ENCODE assay signal across 1 cellular context in the genomic region with DNA sequence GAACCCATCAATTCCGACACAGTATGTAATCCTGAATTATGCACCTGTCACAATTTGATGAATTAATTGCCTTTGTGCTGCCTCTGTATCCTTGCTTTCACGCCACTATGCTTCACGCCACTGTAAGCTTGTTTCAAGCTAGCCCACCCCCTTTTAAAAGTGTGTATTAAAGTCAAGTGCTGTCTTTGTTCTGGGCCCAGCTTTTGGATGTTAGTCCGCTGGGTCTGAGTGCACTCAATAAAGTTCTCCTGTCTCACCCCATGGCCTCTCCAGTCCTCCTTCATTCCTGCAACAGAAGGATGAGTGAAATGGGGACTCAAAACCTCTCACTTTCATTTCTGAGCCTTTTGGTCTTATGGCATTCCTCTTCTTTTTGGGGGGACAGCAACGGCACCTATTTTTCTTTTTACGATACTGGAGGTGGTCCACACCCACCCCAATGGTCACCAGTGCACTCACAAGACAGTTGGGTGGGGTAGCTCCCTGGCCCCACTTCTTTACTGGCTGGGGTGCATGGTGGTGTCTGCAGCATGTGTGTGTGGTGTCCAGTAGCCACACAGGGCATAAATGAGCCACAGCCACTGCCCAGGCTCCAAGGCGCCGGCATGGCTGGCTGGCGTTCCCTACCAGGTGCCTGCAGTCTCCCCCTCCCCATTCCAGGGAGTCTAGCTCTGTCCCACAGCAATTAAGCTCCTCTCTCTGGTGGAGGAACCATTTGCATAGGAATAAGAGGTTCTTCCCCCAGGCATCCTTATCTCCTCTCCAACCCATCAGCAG.
TF ChIP-seq lines count a peak whose summit lies in the region.

No MANE protein-coding gene starts in this region.

TF ChIP-seq in K562, 482 proteins besides CTCF, POLR2A, EP300 and RAD21 (continues in another document):
- TF ChIP-seq ZNF507 (tag; conservative IDR thresholded peaks at IDR 0.05) (no peak), ZNF561 (CRISPR knock-in tag; conservative IDR thresholded peaks at IDR 0.05) (no peak), STAT5B (CRISPR knock-in tag; IDR thresholded peaks at IDR 0.05) (no peak), CBFA2T2 (conservative IDR thresholded peaks at IDR 0.05) (no peak), FOXM1 (IDR thresholded peaks at IDR 0.05; ENCODE audit: low read depth) (no peak), FOXM1 (CRISPR knock-in tag; IDR thresholded peaks at IDR 0.05; ENCODE audit: low read depth) (no peak), SREBF1 (IDR thresholded peaks at IDR 0.05; ENCODE audit: borderline replicate concordance, low read depth, low read length) (no peak), TRIM24 (IDR thresholded peaks at IDR 0.05) (peak; percentile 60 to 83; a peak in 3 of 4 replicates), PTBP1 (IDR thresholded peaks at IDR 0.05; ENCODE audit: low read depth, low read length) (no peak), BMI1 (IDR thresholded peaks at IDR 0.05; ENCODE audit: low read length) (no peak), MYC (IDR thresholded peaks at IDR 0.05; ENCODE audit: low read depth, low read length) (no peak), MYC (CRISPR knock-in tag; IDR thresholded peaks at IDR 0.05; ENCODE audit: borderline replicate concordance, low read depth) (no peak), RBM34 (IDR thresholded peaks at IDR 0.05; ENCODE audit: borderline replicate concordance, insufficient read depth, low read length) (no peak), NFXL1 (CRISPR knock-in tag; IDR thresholded peaks at IDR 0.05) (no peak), POLR2AphosphoS2 (IDR thresholded peaks at IDR 0.05; ENCODE audit: low read length) (no peak), EP400 (IDR thresholded peaks at IDR 0.05) (no peak), MTF1 (CRISPR knock-in tag; IDR thresholded peaks at IDR 0.05; ENCODE audit: borderline replicate concordance) (no peak), ZEB2 (IDR thresholded peaks at IDR 0.05) (0 out of 2 replicates have a peak, but pooled peaks have one; percentile 59), HCFC1 (IDR thresholded peaks at IDR 0.05; ENCODE audit: low read depth, low read length) (0 out of 2 replicates have a peak, but pooled peaks have one; percentile 13), HDAC1 (IDR thresholded peaks at IDR 0.05) (no peak), PRPF4 (IDR thresholded peaks at IDR 0.05; ENCODE audit: insufficient read depth, low read depth, low read length, poor library complexity, severe bottlenecking) (no peak), ETV1 (tag; conservative IDR thresholded peaks at IDR 0.05; ENCODE audit: low read depth) (no peak), CCAR2 (IDR thresholded peaks at IDR 0.05; ENCODE audit: low read depth, low read length) (no peak), JUN (IDR thresholded peaks at IDR 0.05; ENCODE audit: borderline replicate concordance, low read depth, low read length) (peak; percentile 53; the same call in 1 of the 2 replicates), JUN (CRISPR knock-in tag; IDR thresholded peaks at IDR 0.05; ENCODE audit: borderline replicate concordance) (no peak), KLF1 (tag; IDR thresholded peaks at IDR 0.05) (no peak), ZNF316 (IDR thresholded peaks at IDR 0.05) (no peak), NELFE (IDR thresholded peaks at IDR 0.05; ENCODE audit: insufficient read depth, insufficient read length) (no peak), TCF7 (IDR thresholded peaks at IDR 0.05; ENCODE audit: borderline replicate concordance) (no peak), RBM14 (IDR thresholded peaks at IDR 0.05; ENCODE audit: borderline replicate concordance, insufficient read depth, low read depth, low read length) (no peak), ELF1 (tag; IDR thresholded peaks at IDR 0.05) (no peak), ZNF764 (CRISPR knock-in tag; IDR thresholded peaks at IDR 0.05; ENCODE audit: low read depth) (no peak), ZNF143 (CRISPR knock-in tag; IDR thresholded peaks at IDR 0.05) (no peak), SIN3A (IDR thresholded peaks at IDR 0.05; ENCODE audit: borderline replicate concordance in 2 of 2, control insufficient read depth in 1 of 2, low read depth in 2 of 2, low read length in 2 of 2) (peak in 1 of 2 experiments; percentile 36; a peak in 1 of 4 replicates), HIVEP1 (CRISPR knock-in tag; IDR thresholded peaks at IDR 0.05) (no peak), RB1 (IDR thresholded peaks at IDR 0.05; ENCODE audit: low read depth) (no peak), HNRNPL (IDR thresholded peaks at IDR 0.05; ENCODE audit: low read depth, low read length) (no peak), NUFIP1 (IDR thresholded peaks at IDR 0.05; ENCODE audit: partially characterized antibody) (no peak)
- TF ChIP-seq, protein P1, sequence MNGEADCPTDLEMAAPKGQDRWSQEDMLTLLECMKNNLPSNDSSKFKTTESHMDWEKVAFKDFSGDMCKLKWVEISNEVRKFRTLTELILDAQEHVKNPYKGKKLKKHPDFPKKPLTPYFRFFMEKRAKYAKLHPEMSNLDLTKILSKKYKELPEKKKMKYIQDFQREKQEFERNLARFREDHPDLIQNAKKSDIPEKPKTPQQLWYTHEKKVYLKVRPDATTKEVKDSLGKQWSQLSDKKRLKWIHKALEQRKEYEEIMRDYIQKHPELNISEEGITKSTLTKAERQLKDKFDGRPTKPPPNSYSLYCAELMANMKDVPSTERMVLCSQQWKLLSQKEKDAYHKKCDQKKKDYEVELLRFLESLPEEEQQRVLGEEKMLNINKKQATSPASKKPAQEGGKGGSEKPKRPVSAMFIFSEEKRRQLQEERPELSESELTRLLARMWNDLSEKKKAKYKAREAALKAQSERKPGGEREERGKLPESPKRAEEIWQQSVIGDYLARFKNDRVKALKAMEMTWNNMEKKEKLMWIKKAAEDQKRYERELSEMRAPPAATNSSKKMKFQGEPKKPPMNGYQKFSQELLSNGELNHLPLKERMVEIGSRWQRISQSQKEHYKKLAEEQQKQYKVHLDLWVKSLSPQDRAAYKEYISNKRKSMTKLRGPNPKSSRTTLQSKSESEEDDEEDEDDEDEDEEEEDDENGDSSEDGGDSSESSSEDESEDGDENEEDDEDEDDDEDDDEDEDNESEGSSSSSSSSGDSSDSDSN (IDR thresholded peaks at IDR 0.05; ENCODE audit: borderline replicate concordance in 1 of 2, low read depth in 2 of 2, low read length in 2 of 2), result no peak
- TF ChIP-seq, protein P2, sequence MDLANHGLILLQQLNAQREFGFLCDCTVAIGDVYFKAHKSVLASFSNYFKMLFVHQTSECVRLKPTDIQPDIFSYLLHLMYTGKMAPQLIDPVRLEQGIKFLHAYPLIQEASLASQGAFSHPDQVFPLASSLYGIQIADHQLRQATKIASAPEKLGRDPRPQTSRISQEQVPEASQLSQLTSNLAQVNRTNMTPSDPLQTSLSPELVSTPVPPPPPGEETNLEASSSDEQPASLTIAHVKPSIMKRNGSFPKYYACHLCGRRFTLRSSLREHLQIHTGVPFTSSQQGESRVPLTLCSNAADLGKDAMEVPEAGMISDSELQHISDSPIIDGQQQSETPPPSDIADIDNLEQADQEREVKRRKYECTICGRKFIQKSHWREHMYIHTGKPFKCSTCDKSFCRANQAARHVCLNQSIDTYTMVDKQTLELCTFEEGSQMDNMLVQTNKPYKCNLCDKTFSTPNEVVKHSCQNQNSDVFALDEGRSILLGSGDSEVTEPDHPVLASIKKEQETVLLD (IDR thresholded peaks at IDR 0.05), result no peak
- TF ChIP-seq, protein P3, sequence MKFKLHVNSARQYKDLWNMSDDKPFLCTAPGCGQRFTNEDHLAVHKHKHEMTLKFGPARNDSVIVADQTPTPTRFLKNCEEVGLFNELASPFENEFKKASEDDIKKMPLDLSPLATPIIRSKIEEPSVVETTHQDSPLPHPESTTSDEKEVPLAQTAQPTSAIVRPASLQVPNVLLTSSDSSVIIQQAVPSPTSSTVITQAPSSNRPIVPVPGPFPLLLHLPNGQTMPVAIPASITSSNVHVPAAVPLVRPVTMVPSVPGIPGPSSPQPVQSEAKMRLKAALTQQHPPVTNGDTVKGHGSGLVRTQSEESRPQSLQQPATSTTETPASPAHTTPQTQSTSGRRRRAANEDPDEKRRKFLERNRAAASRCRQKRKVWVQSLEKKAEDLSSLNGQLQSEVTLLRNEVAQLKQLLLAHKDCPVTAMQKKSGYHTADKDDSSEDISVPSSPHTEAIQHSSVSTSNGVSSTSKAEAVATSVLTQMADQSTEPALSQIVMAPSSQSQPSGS (CRISPR knock-in tag; IDR thresholded peaks at IDR 0.05), result no peak
- TF ChIP-seq, protein P4, sequence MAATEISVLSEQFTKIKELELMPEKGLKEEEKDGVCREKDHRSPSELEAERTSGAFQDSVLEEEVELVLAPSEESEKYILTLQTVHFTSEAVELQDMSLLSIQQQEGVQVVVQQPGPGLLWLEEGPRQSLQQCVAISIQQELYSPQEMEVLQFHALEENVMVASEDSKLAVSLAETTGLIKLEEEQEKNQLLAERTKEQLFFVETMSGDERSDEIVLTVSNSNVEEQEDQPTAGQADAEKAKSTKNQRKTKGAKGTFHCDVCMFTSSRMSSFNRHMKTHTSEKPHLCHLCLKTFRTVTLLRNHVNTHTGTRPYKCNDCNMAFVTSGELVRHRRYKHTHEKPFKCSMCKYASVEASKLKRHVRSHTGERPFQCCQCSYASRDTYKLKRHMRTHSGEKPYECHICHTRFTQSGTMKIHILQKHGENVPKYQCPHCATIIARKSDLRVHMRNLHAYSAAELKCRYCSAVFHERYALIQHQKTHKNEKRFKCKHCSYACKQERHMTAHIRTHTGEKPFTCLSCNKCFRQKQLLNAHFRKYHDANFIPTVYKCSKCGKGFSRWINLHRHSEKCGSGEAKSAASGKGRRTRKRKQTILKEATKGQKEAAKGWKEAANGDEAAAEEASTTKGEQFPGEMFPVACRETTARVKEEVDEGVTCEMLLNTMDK (IDR thresholded peaks at IDR 0.05; ENCODE audit: borderline replicate concordance, insufficient read depth, low read depth, low read length, poor library complexity, severe bottlenecking), result no peak
- TF ChIP-seq, protein P5, sequence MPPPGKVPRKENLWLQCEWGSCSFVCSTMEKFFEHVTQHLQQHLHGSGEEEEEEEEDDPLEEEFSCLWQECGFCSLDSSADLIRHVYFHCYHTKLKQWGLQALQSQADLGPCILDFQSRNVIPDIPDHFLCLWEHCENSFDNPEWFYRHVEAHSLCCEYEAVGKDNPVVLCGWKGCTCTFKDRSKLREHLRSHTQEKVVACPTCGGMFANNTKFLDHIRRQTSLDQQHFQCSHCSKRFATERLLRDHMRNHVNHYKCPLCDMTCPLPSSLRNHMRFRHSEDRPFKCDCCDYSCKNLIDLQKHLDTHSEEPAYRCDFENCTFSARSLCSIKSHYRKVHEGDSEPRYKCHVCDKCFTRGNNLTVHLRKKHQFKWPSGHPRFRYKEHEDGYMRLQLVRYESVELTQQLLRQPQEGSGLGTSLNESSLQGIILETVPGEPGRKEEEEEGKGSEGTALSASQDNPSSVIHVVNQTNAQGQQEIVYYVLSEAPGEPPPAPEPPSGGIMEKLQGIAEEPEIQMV (tag; conservative IDR thresholded peaks at IDR 0.05; ENCODE audit: low read depth), result no peak
- TF ChIP-seq, protein P6, sequence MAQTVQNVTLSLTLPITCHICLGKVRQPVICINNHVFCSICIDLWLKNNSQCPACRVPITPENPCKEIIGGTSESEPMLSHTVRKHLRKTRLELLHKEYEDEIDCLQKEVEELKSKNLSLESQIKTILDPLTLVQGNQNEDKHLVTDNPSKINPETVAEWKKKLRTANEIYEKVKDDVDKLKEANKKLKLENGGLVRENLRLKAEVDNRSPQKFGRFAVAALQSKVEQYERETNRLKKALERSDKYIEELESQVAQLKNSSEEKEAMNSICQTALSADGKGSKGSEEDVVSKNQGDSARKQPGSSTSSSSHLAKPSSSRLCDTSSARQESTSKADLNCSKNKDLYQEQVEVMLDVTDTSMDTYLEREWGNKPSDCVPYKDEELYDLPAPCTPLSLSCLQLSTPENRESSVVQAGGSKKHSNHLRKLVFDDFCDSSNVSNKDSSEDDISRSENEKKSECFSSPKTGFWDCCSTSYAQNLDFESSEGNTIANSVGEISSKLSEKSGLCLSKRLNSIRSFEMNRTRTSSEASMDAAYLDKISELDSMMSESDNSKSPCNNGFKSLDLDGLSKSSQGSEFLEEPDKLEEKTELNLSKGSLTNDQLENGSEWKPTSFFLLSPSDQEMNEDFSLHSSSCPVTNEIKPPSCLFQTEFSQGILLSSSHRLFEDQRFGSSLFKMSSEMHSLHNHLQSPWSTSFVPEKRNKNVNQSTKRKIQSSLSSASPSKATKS (CRISPR knock-in tag; IDR thresholded peaks at IDR 0.05), result no peak
- TF ChIP-seq, protein P7, sequence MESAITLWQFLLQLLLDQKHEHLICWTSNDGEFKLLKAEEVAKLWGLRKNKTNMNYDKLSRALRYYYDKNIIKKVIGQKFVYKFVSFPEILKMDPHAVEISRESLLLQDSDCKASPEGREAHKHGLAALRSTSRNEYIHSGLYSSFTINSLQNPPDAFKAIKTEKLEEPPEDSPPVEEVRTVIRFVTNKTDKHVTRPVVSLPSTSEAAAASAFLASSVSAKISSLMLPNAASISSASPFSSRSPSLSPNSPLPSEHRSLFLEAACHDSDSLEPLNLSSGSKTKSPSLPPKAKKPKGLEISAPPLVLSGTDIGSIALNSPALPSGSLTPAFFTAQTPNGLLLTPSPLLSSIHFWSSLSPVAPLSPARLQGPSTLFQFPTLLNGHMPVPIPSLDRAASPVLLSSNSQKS (CRISPR knock-in tag; IDR thresholded peaks at IDR 0.05), result no peak
- TF ChIP-seq, protein P8, sequence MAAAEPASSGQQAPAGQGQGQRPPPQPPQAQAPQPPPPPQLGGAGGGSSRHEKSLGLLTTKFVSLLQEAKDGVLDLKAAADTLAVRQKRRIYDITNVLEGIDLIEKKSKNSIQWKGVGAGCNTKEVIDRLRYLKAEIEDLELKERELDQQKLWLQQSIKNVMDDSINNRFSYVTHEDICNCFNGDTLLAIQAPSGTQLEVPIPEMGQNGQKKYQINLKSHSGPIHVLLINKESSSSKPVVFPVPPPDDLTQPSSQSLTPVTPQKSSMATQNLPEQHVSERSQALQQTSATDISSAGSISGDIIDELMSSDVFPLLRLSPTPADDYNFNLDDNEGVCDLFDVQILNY (CRISPR knock-in tag; IDR thresholded peaks at IDR 0.05), result no peak
- TF ChIP-seq, protein P9, sequence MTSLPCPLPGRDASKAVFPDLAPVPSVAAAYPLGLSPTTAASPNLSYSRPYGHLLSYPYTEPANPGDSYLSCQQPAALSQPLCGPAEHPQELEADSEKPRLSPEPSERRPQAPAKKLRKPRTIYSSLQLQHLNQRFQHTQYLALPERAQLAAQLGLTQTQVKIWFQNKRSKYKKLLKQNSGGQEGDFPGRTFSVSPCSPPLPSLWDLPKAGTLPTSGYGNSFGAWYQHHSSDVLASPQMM (CRISPR knock-in tag; IDR thresholded peaks at IDR 0.05), result no peak
- TF ChIP-seq, protein P10, sequence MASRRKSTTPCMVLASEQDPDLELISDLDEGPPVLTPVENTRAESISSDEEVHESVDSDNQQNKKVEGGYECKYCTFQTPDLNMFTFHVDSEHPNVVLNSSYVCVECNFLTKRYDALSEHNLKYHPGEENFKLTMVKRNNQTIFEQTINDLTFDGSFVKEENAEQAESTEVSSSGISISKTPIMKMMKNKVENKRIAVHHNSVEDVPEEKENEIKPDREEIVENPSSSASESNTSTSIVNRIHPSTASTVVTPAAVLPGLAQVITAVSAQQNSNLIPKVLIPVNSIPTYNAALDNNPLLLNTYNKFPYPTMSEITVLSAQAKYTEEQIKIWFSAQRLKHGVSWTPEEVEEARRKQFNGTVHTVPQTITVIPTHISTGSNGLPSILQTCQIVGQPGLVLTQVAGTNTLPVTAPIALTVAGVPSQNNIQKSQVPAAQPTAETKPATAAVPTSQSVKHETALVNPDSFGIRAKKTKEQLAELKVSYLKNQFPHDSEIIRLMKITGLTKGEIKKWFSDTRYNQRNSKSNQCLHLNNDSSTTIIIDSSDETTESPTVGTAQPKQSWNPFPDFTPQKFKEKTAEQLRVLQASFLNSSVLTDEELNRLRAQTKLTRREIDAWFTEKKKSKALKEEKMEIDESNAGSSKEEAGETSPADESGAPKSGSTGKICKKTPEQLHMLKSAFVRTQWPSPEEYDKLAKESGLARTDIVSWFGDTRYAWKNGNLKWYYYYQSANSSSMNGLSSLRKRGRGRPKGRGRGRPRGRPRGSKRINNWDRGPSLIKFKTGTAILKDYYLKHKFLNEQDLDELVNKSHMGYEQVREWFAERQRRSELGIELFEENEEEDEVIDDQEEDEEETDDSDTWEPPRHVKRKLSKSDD (conservative IDR thresholded peaks at IDR 0.05; ENCODE audit: low read length), result no peak
